Comparison of ENCODE assay signal across 8 cellular contexts in the genomic region with DNA sequence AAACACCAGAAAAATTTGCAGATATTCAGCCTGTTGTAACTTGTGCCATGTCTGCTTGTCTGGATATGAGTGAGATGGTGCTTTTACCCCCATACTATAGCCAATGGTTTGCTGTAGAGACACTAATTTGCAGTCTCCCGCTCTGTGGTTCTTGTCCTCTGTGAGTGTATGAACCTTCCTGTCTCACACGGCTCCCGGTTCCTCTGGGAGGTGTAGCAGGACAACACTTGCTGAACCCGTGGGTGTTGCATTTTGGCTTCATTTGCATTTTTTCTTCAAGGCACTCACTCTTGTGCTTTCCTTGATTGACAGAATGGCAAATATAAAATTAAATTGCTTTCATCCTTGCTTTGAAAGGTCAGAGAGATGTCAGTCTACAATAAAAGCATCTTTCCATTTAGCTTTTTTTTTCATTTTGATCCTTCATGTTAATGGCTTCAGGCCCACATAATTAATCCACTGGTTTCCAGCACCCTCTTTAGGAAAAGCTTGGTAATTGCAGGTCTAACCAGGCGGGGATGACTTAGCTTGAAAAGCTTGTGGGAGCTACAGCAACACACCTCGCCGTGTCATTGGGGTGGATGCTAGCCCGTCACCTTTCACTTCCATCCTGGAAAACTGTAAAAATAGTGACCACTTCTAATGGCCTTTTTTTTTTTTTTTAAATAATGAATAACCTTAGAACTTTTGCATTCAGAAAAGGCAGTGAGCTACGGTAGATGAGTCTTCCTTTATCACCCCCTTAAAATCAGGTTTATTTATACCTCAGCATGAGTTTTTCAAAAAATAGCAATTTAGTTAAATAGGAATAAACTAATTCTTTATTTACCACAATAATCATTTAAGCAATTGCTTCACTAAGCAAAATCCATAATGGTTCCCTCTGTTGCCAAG. TPM values are rescaled to one million over a fixed set of nuclear protein-coding genes. Genes with fewer than 3 reads are reported as not detected.
DNase-seq lines count a peak whose midpoint lies in the region; ATAC-seq and TF ChIP-seq lines count a peak whose summit lies in the region.

No MANE protein-coding gene starts in this region.

- POLR2A ChIA-PET in CD4-positive, alpha-beta memory T cell (lab: Charles Lee; ENCODE audit: partially characterized antibody), result interaction anchor here (0.9 to 2.1 kb wide), 8 partner anchors 13 to 349 kb away, joined by 3 to 8 read pairs (median 6); a partner anchor contains a TSS

- H3K36me3 ChIP-seq in CD4-positive, alpha-beta memory T cell (ENCODE audit: insufficient read depth, low read length), result peaks cover 19% of the 10 kb centered on the region
- peaks cover 81% of the 10 kb centered on the region for H3K36me3 ChIP-seq in left ventricle myocardium inferior
- peaks cover 7% of the 10 kb centered on the region for H3K36me3 ChIP-seq in smooth muscle cell (ENCODE audit: low read depth)

- H3F3A ChIP-seq in smooth muscle cell (ENCODE audit: low read depth), result no peaks in the 10 kb centered on the region

- H3K27ac ChIP-seq in CD4-positive, alpha-beta memory T cell (ENCODE audit: low read depth, low read length), result no peak overlapping the region
- no peak overlapping the region for H3K27ac ChIP-seq in left ventricle myocardium inferior (replicated peaks)
- no peak overlapping the region for H3K27ac ChIP-seq in smooth muscle cell (ENCODE audit: low read depth)

- no peaks in the 10 kb centered on the region for H3K27me3 Mint-ChIP-seq in CD4-positive, alpha-beta memory T cell
- H3K27me3 Mint-ChIP-seq in activated naive CD4-positive, alpha-beta T cell treated with anti-CD3 and anti-CD28 coated beads, Interleukin-2, amount 10 ng/mL, durations not matched to agents 7 days and 5 days, result no peaks in the 10 kb centered on the region

- H3K27me3 ChIP-seq in CD4-positive, alpha-beta memory T cell (ENCODE audit: insufficient read depth, low read length), result no peaks in the 10 kb centered on the region
- no peaks in the 10 kb centered on the region for H3K27me3 ChIP-seq in left ventricle myocardium inferior (ENCODE audit: low read depth)
- H3K27me3 ChIP-seq in smooth muscle cell (ENCODE audit: low read depth), result no peaks in the 10 kb centered on the region

- H3K27ac Mint-ChIP-seq in CD4-positive, alpha-beta memory T cell, result peak overlapping the region in 2 of 7 donors; percentile 37 to 39
- no peak overlapping the region for H3K27ac Mint-ChIP-seq in activated naive CD4-positive, alpha-beta T cell treated with anti-CD3 and anti-CD28 coated beads, Interleukin-2, amount 10 ng/mL, durations not matched to agents 7 days and 5 days

- H3K36me3 Mint-ChIP-seq in CD4-positive, alpha-beta memory T cell, result peaks cover 40 to 72% of the 10 kb centered on the region in 2 donors
- peaks cover 2% of the 10 kb centered on the region for H3K36me3 Mint-ChIP-seq in activated naive CD4-positive, alpha-beta T cell treated with anti-CD3 and anti-CD28 coated beads, Interleukin-2, amount 10 ng/mL, durations not matched to agents 7 days and 5 days

- no peaks in the 10 kb centered on the region for H3K79me2 ChIP-seq in smooth muscle cell (ENCODE audit: low read depth)

- H3K9me3 ChIP-seq in CD4-positive, alpha-beta memory T cell (ENCODE audit: control insufficient read depth in 1 of 2, low read length in 2 of 2), result no peaks in the 10 kb centered on the region
- H3K9me3 ChIP-seq in left ventricle myocardium inferior (replicated peaks), result no peaks in the 10 kb centered on the region
- no peaks in the 10 kb centered on the region for H3K9me3 ChIP-seq in smooth muscle cell (replicated peaks; ENCODE audit: low read depth)

- CTCF ChIA-PET in CD4-positive, alpha-beta memory T cell (lab: Charles Lee; ENCODE audit: partially characterized antibody), result interaction anchor here (0.7 to 8.1 kb wide), 62 partner anchors 8 to 437 kb away, joined by 3 to 137 read pairs (median 5); a partner anchor contains a TSS
- CTCF ChIA-PET in activated naive CD4-positive, alpha-beta T cell treated with anti-CD3 and anti-CD28 coated beads, Interleukin-2, amount 10 ng/mL, durations not matched to agents 7 days and 5 days (lab: Charles Lee), result interaction anchor here (0.7 to 6.4 kb wide), 42 partner anchors 10 to 771 kb away, joined by 3 to 107 read pairs (median 4); a partner anchor contains a TSS

- WGBS in smooth muscle cell (ENCODE audit: low lambda C conversion rate), result 74% methylated on average over 9 of the region's 9 CpGs

- in situ Hi-C loops in KBM-7 (cut with MboI; ENCODE audit: low pct_unique_long_range_greater_than_20kb, low sequenced_read_pairs), result loop anchor here (25.0 kb wide), 1 partner anchor 195 kb away; no protein-coding TSS in a partner anchor

- H3K4me1 Mint-ChIP-seq in CD4-positive, alpha-beta memory T cell, result peaks cover 0 to 2% (median 0%) of the 10 kb centered on the region in 4 donors
- H3K4me1 Mint-ChIP-seq in activated naive CD4-positive, alpha-beta T cell treated with anti-CD3 and anti-CD28 coated beads, Interleukin-2, amount 10 ng/mL, durations not matched to agents 7 days and 5 days, result no peaks in the 10 kb centered on the region

- H4K20me1 ChIP-seq in smooth muscle cell (ENCODE audit: low read depth), result peaks cover 15% of the 10 kb centered on the region

- ATAC-seq in GM19043 (IDR thresholded peaks at IDR 0.05; ENCODE audit: low read depth, unreplicated experiment), result peak; percentile 75
- ATAC-seq in HG02884 (IDR thresholded peaks at IDR 0.05; ENCODE audit: unreplicated experiment), result no peak

- peak; percentile 63 to 73 (median 68) for DNase-seq in CD4-positive, alpha-beta memory T cell
- peak; percentile 81 for DNase-seq in KBM-7
- peak; percentile 65 for DNase-seq in RPMI7951 (ENCODE audit: low read depth)
- DNase-seq in activated naive CD4-positive, alpha-beta T cell treated with anti-CD3 and anti-CD28 coated beads, Interleukin-2, amount 10 ng/mL, durations not matched to agents 7 days and 5 days, result peak; percentile 60
- no peak for DNase-seq in left ventricle myocardium inferior
- no peak for DNase-seq in smooth muscle cell (lab: John Stamatoyannopoulos, UW; ENCODE audit: unreplicated experiment)

- no peak overlapping the region for H3K9ac ChIP-seq in smooth muscle cell (ENCODE audit: low read depth)

- no peak overlapping the region for H3K4me2 ChIP-seq in smooth muscle cell

- H2AFZ ChIP-seq in smooth muscle cell (ENCODE audit: low read depth), result no peak overlapping the region

- TF ChIP-seq CTCF in left ventricle myocardium inferior (IDR thresholded peaks at IDR 0.05; ENCODE audit: borderline replicate concordance) (peak; percentile 90), smooth muscle cell (IDR thresholded peaks at IDR 0.05; ENCODE audit: borderline replicate concordance, insufficient read depth, poor library complexity, severe bottlenecking) (peak; percentile 83)

- intact Hi-C loops in CD4-positive, alpha-beta memory T cell (cut with micrococcal nuclease), result loop anchor here (1.0 to 5.0 kb wide), 6 partner anchors 63 to 365 kb away; a partner anchor contains a TSS
- intact Hi-C loops in left ventricle myocardium inferior (cut with micrococcal nuclease), result loop anchor here (5.0 kb wide), 1 partner anchor 210 kb away; no protein-coding TSS in a partner anchor

- H3K4me3 ChIP-seq in CD4-positive, alpha-beta memory T cell (ENCODE audit: low read length in 2 of 2), result no peak overlapping the region
- no peak overlapping the region for H3K4me3 ChIP-seq in left ventricle myocardium inferior
- H3K4me3 ChIP-seq in smooth muscle cell, result no peak overlapping the region

- H3K9me3 Mint-ChIP-seq in CD4-positive, alpha-beta memory T cell, result no peaks in the 10 kb centered on the region
- H3K9me3 Mint-ChIP-seq in activated naive CD4-positive, alpha-beta T cell treated with anti-CD3 and anti-CD28 coated beads, Interleukin-2, amount 10 ng/mL, durations not matched to agents 7 days and 5 days, result no peaks in the 10 kb centered on the region

- H3K4me1 ChIP-seq in CD4-positive, alpha-beta memory T cell (ENCODE audit: insufficient read depth, low read length), result no peaks in the 10 kb centered on the region
- H3K4me1 ChIP-seq in left ventricle myocardium inferior (peaks cover 16% of the 10 kb centered on the region), smooth muscle cell (ENCODE audit: low read depth) (no peaks in the 10 kb centered on the region)

- H3K4me3 Mint-ChIP-seq in CD4-positive, alpha-beta memory T cell, result no peak overlapping the region
- no peak overlapping the region for H3K4me3 Mint-ChIP-seq in activated naive CD4-positive, alpha-beta T cell treated with anti-CD3 and anti-CD28 coated beads, Interleukin-2, amount 10 ng/mL, durations not matched to agents 7 days and 5 days

RNA-seq across cellular contexts. Expression of a gene that starts 27.4 kb away (rescaled TPM):
- under 1 TPM; 0.72 to 0.79 TPM for total RNA-seq in CD4-positive, alpha-beta memory T cell
- under 1 TPM in 1 of 2 donors, not detected in 1; 0.47 TPM for polyA plus RNA-seq in CD4-positive, alpha-beta memory T cell
- 0.60 TPM in 1 of 2 replicates, not detected in the other for total RNA-seq in RPMI7951 (2014; rRNA removed; shearing (Covaris generic))
- 1.0 TPM for total RNA-seq in left ventricle myocardium inferior
- total RNA-seq in smooth muscle cell, result 7.7 and 9.4 TPM in 2 replicates
- 2.4 and 16.2 TPM in 2 replicates for polyA plus RNA-seq in smooth muscle cell

Comparison
In these comparisons a context has a peak if more than half of its experiments do, and no peak if none do; other contexts are left out.
1. DNase-seq: peak in CD4-positive, alpha-beta memory T cell (5 of 5), KBM-7 (single experiment), RPMI7951 (single experiment) and activated naive CD4-positive, alpha-beta T cell treated with anti-CD3 and anti-CD28 coated beads, Interleukin-2, amount 10 ng/mL, durations not matched to agents 7 days and 5 days (single experiment); none in left ventricle myocardium inferior (single experiment) and smooth muscle cell (single experiment).